Comparison of ENCODE assay signal across 14 cellular contexts in genomic region chr2:178756843-178757242, GRCh38. TPM values are rescaled to one million over a fixed set of nuclear protein-coding genes. Genes with fewer than 3 reads are reported as not detected.
DNase-seq lines count a peak whose midpoint lies in the region; ATAC-seq, FAIRE-seq and TF ChIP-seq lines count a peak whose summit lies in the region.
"Had no signal": no experiment of that assay in that cellular context is flagged by ENCODE, and none has a peak within 500 bp of the region (broad histone marks: within the 10 kb centered on the region; RNA-seq: fewer than 3 reads in every experiment).

No MANE protein-coding gene starts in this region.

- H3K4me3 ChIP-seq in AG10803 (ENCODE audit: low read length): no peak overlapping the region
- no peak overlapping the region for H3K4me3 ChIP-seq in astrocyte of the spinal cord (ENCODE audit: low read depth, low read length)

- H3K4me3 Mint-ChIP-seq in activated T-helper 17 cell treated with anti-CD3 and anti-CD28 coated beads, Interleukin-2, amount 50 U/mL, for 72 hours: no peak overlapping the region
- H3K4me3 Mint-ChIP-seq: activated T-helper 1 cell treated with anti-CD3 and anti-CD28 coated beads, Interleukin-12 subunit alpha, Interleukin-12 subunit beta, Interleukin-2, Interleukin-4 antibody, amounts not matched to agents 30 ng/mL and 10 ng/mL and 1 ng/mL, durations not matched to agents 14 hours and 24 hours and 36 hours; natural killer cell treated with Interleukin-12 subunit alpha and Interleukin-12 subunit beta and Interleukin-15 and Interleukin-18, amount 100 ng/mL, for 72 hours had no signal

- no peaks in the 10 kb centered on the region for H3K9me3 Mint-ChIP-seq in activated T-helper 17 cell treated with anti-CD3 and anti-CD28 coated beads, Interleukin-2, amount 50 U/mL, for 72 hours
- H3K9me3 Mint-ChIP-seq: activated T-helper 1 cell treated with anti-CD3 and anti-CD28 coated beads, Interleukin-12 subunit alpha, Interleukin-12 subunit beta, Interleukin-2, Interleukin-4 antibody, amounts not matched to agents 30 ng/mL and 10 ng/mL and 1 ng/mL, durations not matched to agents 14 hours and 24 hours and 36 hours; natural killer cell treated with Interleukin-12 subunit alpha and Interleukin-12 subunit beta and Interleukin-15 and Interleukin-18, amount 100 ng/mL, for 72 hours had no signal

- H3K27ac Mint-ChIP-seq in activated T-helper 17 cell treated with anti-CD3 and anti-CD28 coated beads, Interleukin-2, amount 50 U/mL, for 72 hours: no peak overlapping the region
- H3K27ac Mint-ChIP-seq: activated T-helper 1 cell treated with anti-CD3 and anti-CD28 coated beads, Interleukin-12 subunit alpha, Interleukin-12 subunit beta, Interleukin-2, Interleukin-4 antibody, amounts not matched to agents 30 ng/mL and 10 ng/mL and 1 ng/mL, durations not matched to agents 14 hours and 24 hours and 36 hours; natural killer cell treated with Interleukin-12 subunit alpha and Interleukin-12 subunit beta and Interleukin-15 and Interleukin-18, amount 100 ng/mL, for 72 hours had no signal

- DNase-seq in AG10803 (ENCODE audit: low read depth) (peak; percentile 49), HTR-8/SVneo (ENCODE audit: insufficient read length, low spot score) (peak; percentile 3), astrocyte of the spinal cord (ENCODE audit: low read depth, low spot score) (peak; percentile 47), kidney tubule cell (ENCODE audit: low spot score) (peak; percentile 78), islet precursor cell (no peak)
- no peak for DNase-seq in activated CD4-positive, alpha-beta T cell treated with anti-CD3 and anti-CD28 coated beads, Interleukin-2, amount 50 U/mL, for 1 hour
- DNase-seq: C1 segment of cervical spinal cord, GDM1, NCI-H1092, NCI-H526 treated with DMSO at 0.1 percent for 48 hours had no signal

- ATAC-seq in activated T-helper 17 cell treated with anti-CD3 and anti-CD28 coated beads, Interleukin-2, amount 50 U/mL, for 72 hours (replicated peaks): no peak
- no peak for ATAC-seq in HG03045 (IDR thresholded peaks at IDR 0.05; ENCODE audit: unreplicated experiment)

- in situ Hi-C loops in astrocyte of the spinal cord (cut with HindIII; ENCODE audit: low sequenced_read_pairs): no loop called here

- no peaks in the 10 kb centered on the region for H3K4me1 Mint-ChIP-seq in activated T-helper 17 cell treated with anti-CD3 and anti-CD28 coated beads, Interleukin-2, amount 50 U/mL, for 72 hours

- H3K36me3 Mint-ChIP-seq in activated T-helper 17 cell treated with anti-CD3 and anti-CD28 coated beads, Interleukin-2, amount 50 U/mL, for 72 hours (ENCODE audit: low read depth): no peaks in the 10 kb centered on the region
- H3K36me3 Mint-ChIP-seq: natural killer cell treated with Interleukin-12 subunit alpha and Interleukin-12 subunit beta and Interleukin-15 and Interleukin-18, amount 100 ng/mL, for 72 hours had no signal

- FAIRE-seq in HTR-8/SVneo (lab: Jason Lieb, UNC): peak; percentile 89

- H3K27me3 Mint-ChIP-seq in activated T-helper 17 cell treated with anti-CD3 and anti-CD28 coated beads, Interleukin-2, amount 50 U/mL, for 72 hours: no peaks in the 10 kb centered on the region
- H3K27me3 Mint-ChIP-seq: natural killer cell treated with Interleukin-12 subunit alpha and Interleukin-12 subunit beta and Interleukin-15 and Interleukin-18, amount 100 ng/mL, for 72 hours had no signal

- TF ChIP-seq CTCF in AG10803 (conservative IDR thresholded peaks at IDR 0.05; ENCODE audit: low read length) (no peak), astrocyte of the spinal cord (IDR thresholded peaks at IDR 0.05; ENCODE audit: low read depth, low read length) (no peak)

RNA-seq across cellular contexts. Expression of gene TTN, which starts 50.4 kb away (rescaled TPM):
- total RNA-seq in activated T-helper 17 cell treated with anti-CD3 and anti-CD28 coated beads, Interleukin-2, amount 50 U/mL, for 72 hours: 1 to 10 TPM in 1 of 2 donors, under 1 TPM in 1; 0.84 to 3.1 TPM

Comparison
In these comparisons a context has a peak if more than half of its experiments do, and no peak if none do; other contexts are left out.
1. DNase-seq: peak in AG10803 (single experiment), HTR-8/SVneo (single experiment), astrocyte of the spinal cord (single experiment) and kidney tubule cell (single experiment); none in islet precursor cell (single experiment) and activated CD4-positive, alpha-beta T cell treated with anti-CD3 and anti-CD28 coated beads, Interleukin-2, amount 50 U/mL, for 1 hour (single experiment).